Comparison of ENCODE assay signal across 8 cellular contexts in the genomic region with DNA sequence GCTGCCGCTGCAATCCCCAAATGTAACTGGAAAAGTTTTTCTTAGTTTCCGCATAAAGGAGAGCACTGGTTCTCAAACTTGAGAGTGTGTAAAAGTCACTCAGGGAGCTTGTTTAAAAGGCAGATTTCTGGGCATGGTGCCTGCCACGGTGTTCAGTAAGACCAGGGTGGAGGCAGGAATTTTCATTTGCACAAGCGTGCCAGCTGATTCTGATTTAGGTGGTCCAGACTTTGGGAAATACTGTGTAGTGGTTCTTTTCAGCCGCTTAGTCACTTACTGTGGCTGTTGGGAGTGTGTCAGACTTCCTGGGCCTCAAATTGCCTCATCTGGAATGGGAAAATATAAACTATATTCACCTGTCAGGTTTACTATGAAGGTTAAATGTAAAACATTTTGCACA. TPM values are rescaled to one million over a fixed set of nuclear protein-coding genes. Genes with fewer than 3 reads are reported as not detected.
A peak's percentile ranks its signal among the peaks of the same experiment; 100 is the strongest.
DNase-seq lines count a peak whose midpoint lies in the region; ATAC-seq and TF ChIP-seq lines count a peak whose summit lies in the region.

No MANE protein-coding gene starts in this region.

- ATAC-seq in heart left ventricle (no peak), right lobe of liver (no peak), GM21576 (IDR thresholded peaks at IDR 0.05; ENCODE audit: unreplicated experiment) (no peak), GM21423 (IDR thresholded peaks at IDR 0.05; ENCODE audit: unreplicated experiment) (no peak)

- peak overlapping the region in 11 of 12 donors; percentile 52 to 94 (median 83) for H3K4me3 ChIP-seq in heart left ventricle
- H3K4me3 ChIP-seq in ascending aorta: peak overlapping the region; percentile 71 to 79
- H3K4me3 ChIP-seq in right lobe of liver: peak overlapping the region; percentile 56 to 75 (median 67)
- H3K4me3 ChIP-seq in vagina: peak overlapping the region; percentile 66 to 80

- peak overlapping the region in 3 of 12 donors; percentile 54 to 79 (median 76) for H3K27ac ChIP-seq in heart left ventricle
- H3K27ac ChIP-seq in ascending aorta: peak overlapping the region; percentile 71 to 73
- no peak overlapping the region for H3K27ac ChIP-seq in right lobe of liver
- no peak overlapping the region for H3K27ac ChIP-seq in vagina

- TF ChIP-seq POLR2A in heart left ventricle (IDR thresholded peaks at IDR 0.05) (no peak), right lobe of liver (IDR thresholded peaks at IDR 0.05) (no peak), vagina (IDR thresholded peaks at IDR 0.05) (no peak)

- no peaks in the 10 kb centered on the region for H3K36me3 ChIP-seq in heart left ventricle
- no peaks in the 10 kb centered on the region for H3K36me3 ChIP-seq in ascending aorta
- H3K36me3 ChIP-seq in right lobe of liver: no peaks in the 10 kb centered on the region
- H3K36me3 ChIP-seq in vagina: no peaks in the 10 kb centered on the region

- H3K27me3 ChIP-seq in heart left ventricle (no peaks in the 10 kb centered on the region), ascending aorta (no peaks in the 10 kb centered on the region), right lobe of liver (no peaks in the 10 kb centered on the region), vagina (no peaks in the 10 kb centered on the region)

- DNase-seq in heart left ventricle (no peak), cardiac septum (ENCODE audit: low spot score) (no peak), ascending aorta (ENCODE audit: low spot score in 2 of 2) (no peak), right lobe of liver (no peak), vagina (ENCODE audit: extremely low spot score in 2 of 2) (no peak), SW 1271 (lab: John Stamatoyannopoulos, UW) (no peak)

- 45 to 50% (median 49%) methylated on average over 5 of the region's 5 CpGs for WGBS in heart left ventricle, 4 donors
- 41% methylated on average over 4 of the region's 5 CpGs for WGBS in right lobe of liver (ENCODE audit: insufficient coverage, low coverage, low lambda C conversion rate, missing lambda C conversion rate)

- intact Hi-C loops in heart left ventricle (cut with DNase I): loop anchor here in 3 of 10 donors (5.0 to 10.0 kb wide), 2 partner anchors 92 to 94 kb away; no protein-coding TSS in a partner anchor
- intact Hi-C loops in cardiac septum (cut with DNase I): loop anchor here (5.0 kb wide), 1 partner anchor 142 kb away; a partner anchor contains a TSS
- intact Hi-C loops in ascending aorta (cut with DNase I): loop anchor here (2.0 kb wide), 1 partner anchor 142 kb away; a partner anchor contains a TSS
- intact Hi-C loops in right lobe of liver (cut with DNase I): loop anchor here in 1 of 2 donors (10.0 kb wide), 1 partner anchor 94 kb away; no protein-coding TSS in a partner anchor
- intact Hi-C loops in vagina (cut with DNase I): no loop called here

- no peak for TF ChIP-seq CTCF in heart left ventricle (IDR thresholded peaks at IDR 0.05)
- no peak for TF ChIP-seq CTCF in ascending aorta (IDR thresholded peaks at IDR 0.05)
- TF ChIP-seq CTCF in right lobe of liver (IDR thresholded peaks at IDR 0.05): no peak
- no peak for TF ChIP-seq CTCF in vagina (IDR thresholded peaks at IDR 0.05)

- H3K4me1 ChIP-seq in heart left ventricle (peaks cover 0 to 17% (median 10%) of the 10 kb centered on the region in 12 donors), ascending aorta (peaks cover 3 to 14% of the 10 kb centered on the region in 2 donors), right lobe of liver (peaks cover 0 to 6% (median 0%) of the 10 kb centered on the region in 4 donors), vagina (peaks cover 17% of the 10 kb centered on the region)

- H3K9me3 ChIP-seq in heart left ventricle: no peaks in the 10 kb centered on the region
- no peaks in the 10 kb centered on the region for H3K9me3 ChIP-seq in ascending aorta
- no peaks in the 10 kb centered on the region for H3K9me3 ChIP-seq in right lobe of liver
- no peaks in the 10 kb centered on the region for H3K9me3 ChIP-seq in vagina

RNA-seq across cellular contexts. Expression of a gene that starts 0.8 kb away (rescaled TPM):
- total RNA-seq in heart left ventricle (1 to 10 TPM; 1.3 to 4.7 (median 3.4) TPM), cardiac septum (3.9 TPM), ascending aorta (3.3 TPM), right lobe of liver (1 to 10 TPM; 1.5 to 7.7 (median 2.4) TPM), vagina (16.0 TPM)
- 1 to 10 TPM in 1 of 2 donors, under 1 TPM in 1; 0.95 to 2.4 TPM for polyA plus RNA-seq in heart left ventricle

Comparison
In these comparisons a context has a peak if more than half of its experiments do, and no peak if none do; other contexts are left out.
1. H3K27ac ChIP-seq: peak in ascending aorta (2 of 2); none in right lobe of liver (0 of 3) and vagina (single experiment).
2. Peak in every context shown above with its lines, with median percentiles within 50 percentile points of each other: H3K4me3 ChIP-seq.